Comparison of ENCODE assay signal across 1 cellular context in genomic region chr2:69604026-69604678, GRCh38.
TF ChIP-seq lines count a peak whose summit lies in the region.

No MANE protein-coding gene starts in this region.

TF ChIP-seq in SK-N-SH, 30 proteins besides CTCF, POLR2A, EP300 and RAD21 (continued from another document):
- no peak for TF ChIP-seq IRF3 (IDR thresholded peaks at IDR 0.05; ENCODE audit: low read depth, low read length)
- TF ChIP-seq RFX5 (IDR thresholded peaks at IDR 0.05; ENCODE audit: low read length) = no peak
- no peak for TF ChIP-seq ELF1 (IDR thresholded peaks at IDR 0.05)
- no peak for TF ChIP-seq USF1 (IDR thresholded peaks at IDR 0.05; ENCODE audit: borderline replicate concordance, low read depth)
- TF ChIP-seq CHD2 (IDR thresholded peaks at IDR 0.05; ENCODE audit: low read length, partially characterized antibody) = no peak
- no peak for TF ChIP-seq TCF12 (IDR thresholded peaks at IDR 0.05)
- no peak for TF ChIP-seq NRF1 (IDR thresholded peaks at IDR 0.05; ENCODE audit: low read depth, low read length)
- TF ChIP-seq RCOR1 (IDR thresholded peaks at IDR 0.05; ENCODE audit: low read length) = no peak
- no peak for TF ChIP-seq NFIC (IDR thresholded peaks at IDR 0.05; ENCODE audit: borderline replicate concordance)
- no peak for TF ChIP-seq TEAD4 (IDR thresholded peaks at IDR 0.05; ENCODE audit: borderline replicate concordance, insufficient read depth)
- no peak for TF ChIP-seq FOXJ3 (CRISPR knock-in tag; IDR thresholded peaks at IDR 0.05)
- no peak for TF ChIP-seq PBX3 (IDR thresholded peaks at IDR 0.05)
